11 cellular contexts compared by ENCODE assay signal in genomic region chr1:59771361-59771760, GRCh38. TPM values are rescaled to one million over a fixed set of nuclear protein-coding genes. Genes with fewer than 3 reads are reported as not detected.
"Had no signal": no experiment of that assay in that cellular context is flagged by ENCODE, and none has a peak within 500 bp of the region (broad histone marks: within the 10 kb centered on the region; RNA-seq: fewer than 3 reads in every experiment).

No MANE protein-coding gene starts in this region.

- H3K4me2 ChIP-seq: GM23338 had no signal

- ATAC-seq: GM23338, HCT116 had no signal

- H2AFZ ChIP-seq: GM23248, GM23338 had no signal

- H3K36me3 ChIP-seq: HAP-1 had no signal

- H3K27ac Mint-ChIP-seq: GM23338, H9, HFFc6 had no signal

- DNase-seq: GM23248, GOT3, H7, H9, HCEC 1CT, HFFc6 had no signal

- H3K4me3 Mint-ChIP-seq: GM23338, H9, HFFc6 had no signal

- H3K9me3 Mint-ChIP-seq: GM23338, H9, HFFc6 had no signal

- H3K4me3 ChIP-seq: GM23248, GM23338, HAP-1 had no signal

- H3K9me3 ChIP-seq: HAP-1 had no signal

- FAIRE-seq: H1, H54 had no signal

- H3K27ac ChIP-seq: GM23248 had no signal

- H3K9ac ChIP-seq: GM23248 had no signal

RNA-seq across cellular contexts. Expression of gene HOOK1, which starts 43.4 kb away (rescaled TPM):
- total RNA-seq: GM23248, HFFc6 had no signal
- polyA plus RNA-seq: GM23248 had no signal
